1 cellular context compared by ENCODE assay signal in genomic region chr12:89418228-89418910, GRCh38.
TF ChIP-seq lines count a peak whose summit lies in the region.

No MANE protein-coding gene starts in this region.

TF ChIP-seq in IMR-90, 13 proteins besides CTCF, POLR2A, EP300 and RAD21:
- TF ChIP-seq, protein P1, sequence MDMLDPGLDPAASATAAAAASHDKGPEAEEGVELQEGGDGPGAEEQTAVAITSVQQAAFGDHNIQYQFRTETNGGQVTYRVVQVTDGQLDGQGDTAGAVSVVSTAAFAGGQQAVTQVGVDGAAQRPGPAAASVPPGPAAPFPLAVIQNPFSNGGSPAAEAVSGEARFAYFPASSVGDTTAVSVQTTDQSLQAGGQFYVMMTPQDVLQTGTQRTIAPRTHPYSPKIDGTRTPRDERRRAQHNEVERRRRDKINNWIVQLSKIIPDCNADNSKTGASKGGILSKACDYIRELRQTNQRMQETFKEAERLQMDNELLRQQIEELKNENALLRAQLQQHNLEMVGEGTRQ (IDR thresholded peaks at IDR 0.05; ENCODE audit: low read depth, low read length) = no peak
- TF ChIP-seq NFE2L2 (IDR thresholded peaks at IDR 0.05; ENCODE audit: low read depth, low read length) (no peak), RCOR1 (IDR thresholded peaks at IDR 0.05; ENCODE audit: insufficient replicate concordance, low read length) (no peak), RFX5 (IDR thresholded peaks at IDR 0.05; ENCODE audit: low read depth, low read length) (no peak), CHD1 (IDR thresholded peaks at IDR 0.05; ENCODE audit: low read depth, low read length) (no peak), MXI1 (IDR thresholded peaks at IDR 0.05; ENCODE audit: borderline replicate concordance, low read depth, low read length) (no peak), CEBPB (IDR thresholded peaks at IDR 0.05; ENCODE audit: low read depth, low read length) (no peak), ELK1 (IDR thresholded peaks at IDR 0.05; ENCODE audit: borderline replicate concordance, low read depth, low read length) (no peak), SMC3 (IDR thresholded peaks at IDR 0.05; ENCODE audit: low read depth, low read length) (no peak), BHLHE40 (IDR thresholded peaks at IDR 0.05; ENCODE audit: low read depth, low read length) (no peak), MAFK (IDR thresholded peaks at IDR 0.05; ENCODE audit: low read depth, low read length) (no peak), MAZ (IDR thresholded peaks at IDR 0.05; ENCODE audit: borderline replicate concordance, low read depth, low read length) (no peak), FOS (IDR thresholded peaks at IDR 0.05; ENCODE audit: low read depth, low read length) (no peak)
